11 cellular contexts compared by ENCODE assay signal in genomic region chr7:93036807-93037206, GRCh38.
A peak's percentile ranks its signal among the peaks of the same experiment; 100 is the strongest.
DNase-seq lines count a peak whose midpoint lies in the region; ATAC-seq lines count a peak whose summit lies in the region.
"Had no signal": no experiment of that assay in that cellular context is flagged by ENCODE, and none has a peak within 500 bp of the region (broad histone marks: within the 10 kb centered on the region; RNA-seq: fewer than 3 reads in every experiment).

No MANE protein-coding gene starts in this region.

- H4K20me1 ChIP-seq in Karpas-422 (ENCODE audit: insufficient read depth, low read depth, low read length) = no peaks in the 10 kb centered on the region

- H3K27me3 Mint-ChIP-seq in activated naive CD8-positive, alpha-beta T cell treated with anti-CD3 and anti-CD28 coated beads for 36 hours = no peaks in the 10 kb centered on the region
- H3K27me3 Mint-ChIP-seq: naive thymus-derived CD8-positive, alpha-beta T cell had no signal

- no peak overlapping the region for H2AFZ ChIP-seq in Karpas-422 (ENCODE audit: low read length)

- peaks cover 20% of the 10 kb centered on the region for H3K4me1 Mint-ChIP-seq in activated naive CD8-positive, alpha-beta T cell treated with anti-CD3 and anti-CD28 coated beads for 36 hours

- no peaks in the 10 kb centered on the region for H3K79me2 ChIP-seq in Karpas-422 (ENCODE audit: low read length)

- H3K9me2 ChIP-seq in Karpas-422 (replicated peaks; ENCODE audit: insufficient read depth, low read length) = no peaks in the 10 kb centered on the region

- H3K4me3 ChIP-seq in H7 (ENCODE audit: insufficient read depth, low read depth, low read length) (no peak overlapping the region), Karpas-422 (ENCODE audit: low read length) (no peak overlapping the region)
- H3K4me3 ChIP-seq: SK-N-MC, thoracic aorta had no signal

- peaks cover 5% of the 10 kb centered on the region for H3K9me3 Mint-ChIP-seq in activated naive CD8-positive, alpha-beta T cell treated with anti-CD3 and anti-CD28 coated beads for 36 hours

- H3K4me3 Mint-ChIP-seq in activated naive CD8-positive, alpha-beta T cell treated with anti-CD3 and anti-CD28 coated beads for 36 hours = no peak overlapping the region
- H3K4me3 Mint-ChIP-seq: naive thymus-derived CD8-positive, alpha-beta T cell had no signal

- no peak overlapping the region for H3K4me2 ChIP-seq in Karpas-422 (ENCODE audit: low read depth, low read length, poor library complexity, severe bottlenecking)

- H3K27me3 ChIP-seq in H7 (ENCODE audit: control insufficient read depth, insufficient read depth, low read length) = no peaks in the 10 kb centered on the region; the same call in 1 of the 2 replicates
- no peaks in the 10 kb centered on the region for H3K27me3 ChIP-seq in Karpas-422 (ENCODE audit: low read length)

- H3K27ac Mint-ChIP-seq in activated naive CD8-positive, alpha-beta T cell treated with anti-CD3 and anti-CD28 coated beads for 36 hours = peak overlapping the region; percentile 75

- no peaks in the 10 kb centered on the region for H3K9me3 ChIP-seq in Karpas-422 (ENCODE audit: low read length)

- H3K9ac ChIP-seq in Karpas-422 (ENCODE audit: low read length) = no peak overlapping the region

- no peaks in the 10 kb centered on the region for H3K36me3 ChIP-seq in H7 (replicated peaks; ENCODE audit: control insufficient read depth, insufficient read depth, low read length)
- no peaks in the 10 kb centered on the region for H3K36me3 ChIP-seq in Karpas-422 (ENCODE audit: insufficient read depth, low read length)
- H3K36me3 ChIP-seq: thoracic aorta had no signal

- ATAC-seq in GM18498 (IDR thresholded peaks at IDR 0.05; ENCODE audit: unreplicated experiment) (peak; percentile 93), GM19452 (IDR thresholded peaks at IDR 0.05; ENCODE audit: unreplicated experiment) (peak; percentile 92), HG03139 (IDR thresholded peaks at IDR 0.05; ENCODE audit: unreplicated experiment) (peak; percentile 87)

- H3K4me1 ChIP-seq in Karpas-422 (ENCODE audit: low read length) = no peaks in the 10 kb centered on the region

- H3K36me3 Mint-ChIP-seq in activated naive CD8-positive, alpha-beta T cell treated with anti-CD3 and anti-CD28 coated beads for 36 hours = no peaks in the 10 kb centered on the region

- peak; percentile 47 for DNase-seq in activated naive CD8-positive, alpha-beta T cell treated with anti-CD3 and anti-CD28 coated beads for 36 hours
- DNase-seq in H7 (no peak), cerebellum (ENCODE audit: low spot score) (no peak), CD1c-positive myeloid dendritic cell (ENCODE audit: extremely low spot score) (no peak), Karpas-422 (no peak)
- DNase-seq: naive thymus-derived CD8-positive, alpha-beta T cell had no signal

- H3K27ac ChIP-seq in Karpas-422 (ENCODE audit: low read length) = no peak overlapping the region
- H3K27ac ChIP-seq: SK-N-MC, thoracic aorta had no signal
